In genomic region chr3:11289864-11290263, GRCh38 we compare ENCODE assay signal across 7 cellular contexts. TPM values are rescaled to one million over a fixed set of nuclear protein-coding genes. Genes with fewer than 3 reads are reported as not detected.
DNase-seq lines count a peak whose midpoint lies in the region; ATAC-seq and TF ChIP-seq lines count a peak whose summit lies in the region.

No MANE protein-coding gene starts in this region.

- no peak overlapping the region for H3K9ac ChIP-seq in skeletal muscle tissue (ENCODE audit: low read depth in 1 of 3, low read length in 3 of 3)

- POLR2A ChIA-PET in Panc1 (lab: Charles Lee) = interaction anchor here (2.6 kb wide), 1 partner anchor 11 kb away, joined by 8 read pairs; no protein-coding TSS in a partner anchor

- H3K36me3 ChIP-seq in GM06990 (ENCODE audit: control insufficient read depth, insufficient read depth, low read length) (no peaks in the 10 kb centered on the region; the same call in none of the 2 replicates), Panc1 (ENCODE audit: control insufficient read depth, insufficient read depth, low read length) (no peaks in the 10 kb centered on the region), skeletal muscle tissue (ENCODE audit: control insufficient read depth in 3 of 3, insufficient read depth in 3 of 3, low read length in 3 of 3) (no peaks in the 10 kb centered on the region)

- DNase-seq in GM06990 (ENCODE audit: extremely low read depth, insufficient read length) = peak; percentile 26
- DNase-seq in Panc1 (ENCODE audit: low read depth, low spot score) = no peak
- DNase-seq in dermis blood vessel endothelial cell = peak; percentile 20
- no peak for DNase-seq in hippocampal formation (lab: John Stamatoyannopoulos, UW)
- no peak for DNase-seq in inferior parietal cortex (ENCODE audit: extremely low spot score)

- H3K27me3 ChIP-seq in GM06990 (replicated peaks; ENCODE audit: control insufficient read depth, insufficient read depth, low read length) = no peaks in the 10 kb centered on the region
- H3K27me3 ChIP-seq in Panc1 (ENCODE audit: control insufficient read depth, insufficient read depth, low read length) = no peaks in the 10 kb centered on the region
- H3K27me3 ChIP-seq in skeletal muscle tissue (ENCODE audit: control insufficient read depth in 3 of 3, insufficient read depth in 3 of 3, low read length in 3 of 3) = no peaks in the 10 kb centered on the region

- H3K9me3 ChIP-seq in Panc1 (ENCODE audit: control insufficient read depth, insufficient read depth, low read depth, low read length) = no peaks in the 10 kb centered on the region
- no peaks in the 10 kb centered on the region for H3K9me3 ChIP-seq in skeletal muscle tissue (ENCODE audit: control insufficient read depth in 3 of 3, low read length in 3 of 3)

- CTCF ChIA-PET in Panc1 (lab: Charles Lee) = no interaction called here

- in situ Hi-C loops in Panc1 (cut with HindIII; ENCODE audit: low pct_unique_long_range_greater_than_20kb, low sequenced_read_pairs) = no loop called here

- BruUV-seq in Panc1 (replicated peaks; lab: Mats Ljungman, UMichigan) = no TSS peak

- no peak overlapping the region; the same call in 1 of the 2 replicates for H3K4me3 ChIP-seq in GM06990 (replicated peaks; ENCODE audit: low read depth, low read length)
- H3K4me3 ChIP-seq in Panc1 (ENCODE audit: low read depth in 2 of 2, low read length in 2 of 2) = no peak overlapping the region
- H3K4me3 ChIP-seq in skeletal muscle tissue (ENCODE audit: low read length in 3 of 3) = no peak overlapping the region

- peaks cover 36% of the 10 kb centered on the region for H3K4me1 ChIP-seq in Panc1 (ENCODE audit: control insufficient read depth, insufficient read depth, low read length)
- H3K4me1 ChIP-seq in skeletal muscle tissue (ENCODE audit: control insufficient read depth in 3 of 3, insufficient read depth in 3 of 3, low read length in 3 of 3) = peaks cover 26 to 32% (median 27%) of the 10 kb centered on the region in 3 donors

- ATAC-seq in Panc1 (no peak), GM18867 (IDR thresholded peaks at IDR 0.05; ENCODE audit: unreplicated experiment) (no peak)

- peak overlapping the region; percentile 56 for H3K27ac ChIP-seq in Panc1 (ENCODE audit: low read length)
- peak overlapping the region; percentile 73 for H3K27ac ChIP-seq in skeletal muscle tissue (ENCODE audit: low read depth, low read length)

- intact Hi-C loops in Panc1 (cut with micrococcal nuclease; ENCODE audit: unreplicated experiment) = no loop called here

- TF ChIP-seq CTCF in GM06990 (IDR thresholded peaks at IDR 0.05; ENCODE audit: insufficient read depth, low read length, poor library complexity, severe bottlenecking) (no peak), Panc1 (IDR thresholded peaks at IDR 0.05) (no peak)

RNA-seq across cellular contexts. Expression of gene ATG7, which starts 17.7 kb away (rescaled TPM):
- total RNA-seq in Panc1 (2021; ENCODE audit: unreplicated experiment) (36.0 TPM), dermis blood vessel endothelial cell (80.8 and 102 TPM in 2 replicates), skeletal muscle tissue (48.0 TPM)
- polyA plus RNA-seq in Panc1 (2012; ENCODE audit: insufficient read length) = 21.6 TPM

Comparison
In these comparisons a context has a peak if more than half of its experiments do, and no peak if none do; other contexts are left out.
1. DNase-seq: peak in GM06990 (single experiment) and dermis blood vessel endothelial cell (single experiment); none in Panc1 (single experiment), hippocampal formation (0 of 2) and inferior parietal cortex (single experiment).